8 cellular contexts compared by ENCODE assay signal in the genomic region with DNA sequence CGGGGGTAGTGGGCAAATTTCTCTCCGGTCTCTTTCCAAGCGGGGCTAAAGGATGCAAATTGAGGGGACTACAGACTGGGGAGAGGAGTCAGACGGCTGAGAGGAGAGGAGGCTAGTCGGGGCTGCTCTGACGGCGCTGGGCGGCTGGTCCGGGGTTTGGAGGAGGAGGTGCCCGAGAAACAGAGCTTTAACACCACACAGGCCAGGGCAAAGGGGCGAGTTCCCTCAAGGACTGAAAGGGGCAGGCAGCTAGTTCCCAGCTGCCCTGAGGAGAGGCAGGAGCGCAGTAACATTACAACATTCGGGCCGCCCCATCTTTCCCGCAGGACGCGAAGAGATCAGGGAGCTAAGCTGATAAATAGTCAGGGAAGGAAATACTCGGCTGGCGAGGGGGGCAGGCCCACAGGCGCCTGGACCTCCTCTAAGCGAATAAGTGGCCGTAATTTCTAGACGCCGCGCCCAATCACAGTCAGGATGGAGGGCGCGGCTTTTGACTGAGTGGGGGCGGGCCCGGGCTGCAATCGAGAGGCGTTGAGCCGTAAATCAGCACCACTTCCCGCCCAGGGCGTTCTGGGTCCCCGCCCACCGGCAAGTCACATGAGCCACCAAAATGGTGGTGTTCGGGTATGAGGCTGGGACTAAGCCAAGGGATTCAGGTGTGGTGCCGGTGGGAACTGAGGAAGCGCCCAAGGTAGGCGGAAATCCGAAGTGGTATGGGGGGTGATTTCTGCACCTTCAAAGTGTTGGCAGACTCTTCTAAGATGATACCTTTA. TPM values are rescaled to one million over a fixed set of nuclear protein-coding genes. Genes with fewer than 3 reads are reported as not detected.
DNase-seq lines count a peak whose midpoint lies in the region; ATAC-seq and TF ChIP-seq lines count a peak whose summit lies in the region.

Gene TMEM126B, plus strand, starts transcription at position 596 of the 773 bp plus-strand sequence. Its CDS starts 15 bp downstream, at position 611.

- peak; percentile 54; the same call in 1 of the 2 replicates for TF ChIP-seq POLR2A in IMR-90 (IDR thresholded peaks at IDR 0.05; ENCODE audit: low read depth, low read length)

- H3K9me3 ChIP-seq in IMR-90 (ENCODE audit: control insufficient read depth, insufficient read depth, low read length) = no peaks in the 10 kb centered on the region
- H3K9me3 ChIP-seq in mucosa of descending colon = no peaks in the 10 kb centered on the region

- peak within 1 kb of the TSS; percentile 74 to 93 for H4K8ac ChIP-seq in IMR-90 (ENCODE audit: low read depth in 2 of 2, low read length in 2 of 2)

- H3K4ac ChIP-seq in IMR-90 (ENCODE audit: low read depth, low read length) = peak within 1 kb of the TSS; percentile 74

- 1% methylated on average over 11 of the region's 41 CpGs; no CpG with 5 or more reads in 1 of the 2 experiments for WGBS in IMR-90 (ENCODE audit: extremely low coverage in 2 of 2, insufficient read length in 1 of 2), 2 experiments

- intact Hi-C loops in IMR-90 (cut with micrococcal nuclease) = loop anchor here (1.0 to 2.0 kb wide), 2 partner anchors 33 to 37 kb away; partner anchors contain the start of gene CREBZF
- intact Hi-C loops in mucosa of descending colon (cut with DNase I, micrococcal nuclease) = no loop called here

- peaks cover 4 to 30% of the 10 kb centered on the region in 2 experiments; a peak in 2 of 4 replicates for H3K79me1 ChIP-seq in IMR-90 (ENCODE audit: low read depth in 1 of 2, low read length in 2 of 2)

- H2AK5ac ChIP-seq in IMR-90 (ENCODE audit: low read depth, low read length) = 0 out of 2 replicates have a peak within 1 kb of the TSS, but pooled peaks have one; percentile 38

- peak within 1 kb of the TSS; percentile 64 for H3K18ac ChIP-seq in IMR-90 (ENCODE audit: low read depth, low read length)

- peak within 1 kb of the TSS; percentile 1; the same call in 1 of the 2 replicates for H2BK20ac ChIP-seq in IMR-90 (ENCODE audit: low read depth, low read length)

- H3K4me3 ChIP-seq in IMR-90 (ENCODE audit: insufficient read depth, low read depth, low read length) (peak within 1 kb of the TSS; percentile 74), mucosa of descending colon (peak within 1 kb of the TSS; percentile 20)

- dilution Hi-C loops in IMR-90 (cut with HindIII; ENCODE audit: low sequenced_read_pairs, unreplicated experiment) = no loop called here

- in situ Hi-C loops in IMR-90 (cut with MboI; ENCODE audit: low sequenced_read_pairs) = no loop called here

- peak within 1 kb of the TSS; percentile 84 for H3K9ac ChIP-seq in IMR-90 (ENCODE audit: low read depth, low read length)

- H3K23ac ChIP-seq in IMR-90 (ENCODE audit: low read depth, low read length) = peak within 1 kb of the TSS; percentile 91

- TF ChIP-seq RAD21 in IMR-90 (IDR thresholded peaks at IDR 0.05; ENCODE audit: low read length) = no peak

- CTCF ChIA-PET in IMR-90 (lab: Yijun Ruan, JAX) = no interaction called here

- peaks cover 2% of the 10 kb centered on the region for H3K4me1 ChIP-seq in IMR-90 (ENCODE audit: control insufficient read depth, insufficient read depth, low read length)
- H3K4me1 ChIP-seq in mucosa of descending colon (ENCODE audit: low read depth) = peaks cover 11% of the 10 kb centered on the region

- H3K36me3 ChIP-seq in IMR-90 (ENCODE audit: control insufficient read depth, insufficient read depth, low read length) (0 out of 2 replicates have a peak, but pooled peaks cover 2% of the 10 kb centered on the region), mucosa of descending colon (ENCODE audit: low read depth) (no peaks in the 10 kb centered on the region)

- ATAC-seq in GM21528 (IDR thresholded peaks at IDR 0.05; ENCODE audit: low FRiP score, unreplicated experiment) (peak; percentile 100), IMR-90 (ENCODE audit: low read depth) (peak; percentile 99), mucosa of descending colon (peak; percentile 99)

- peak within 1 kb of the TSS; percentile 99 for H2AFZ ChIP-seq in IMR-90 (replicated peaks; ENCODE audit: low read length, poor library complexity)

- H2AK9ac ChIP-seq in IMR-90 (replicated peaks; ENCODE audit: low read depth, low read length, poor library complexity) = peak within 1 kb of the TSS; percentile 38

- BruUV-seq in IMR-90 (replicated peaks; lab: Mats Ljungman, UMichigan) = no TSS peak

- peak within 1 kb of the TSS; percentile 80 for H2BK5ac ChIP-seq in IMR-90 (ENCODE audit: low read depth, low read length, poor library complexity, severe bottlenecking)

- TF ChIP-seq CTCF in IMR-90 (conservative IDR thresholded peaks at IDR 0.05; ENCODE audit: low read depth, low read length) = no peak
- TF ChIP-seq CTCF in mucosa of descending colon (IDR thresholded peaks at IDR 0.05) = no peak

- POLR2A ChIA-PET in IMR-90 (lab: Charles Lee; ENCODE audit: unreplicated experiment) = interaction anchor here (0.7 to 1.4 kb wide), 4 partner anchors 11 to 36 kb away, joined by 3 to 16 read pairs (median 4); partner anchors contain the start of gene CREBZF

- H4K20me1 ChIP-seq in IMR-90 (ENCODE audit: insufficient read depth, low read length) = no peaks in the 10 kb centered on the region

- H2BK15ac ChIP-seq in IMR-90 (ENCODE audit: low read depth, low read length) = peak within 1 kb of the TSS; percentile 56; the same call in 2 of the 3 replicates

- no peaks in the 10 kb centered on the region for H3K27me3 ChIP-seq in IMR-90 (ENCODE audit: control insufficient read depth, insufficient read depth, low read length)

- H3K14ac ChIP-seq in IMR-90 (replicated peaks; ENCODE audit: low read depth, low read length) = peak within 1 kb of the TSS; percentile 93

- peak within 1 kb of the TSS; percentile 86 for H3K27ac ChIP-seq in IMR-90 (ENCODE audit: insufficient read depth, low read length)

- peak within 1 kb of the TSS; percentile 90 for H3K4me2 ChIP-seq in IMR-90 (ENCODE audit: low read depth, low read length)

- peak within 1 kb of the TSS; percentile 70 for H2BK120ac ChIP-seq in IMR-90 (ENCODE audit: low read depth, low read length)

- no peaks in the 10 kb centered on the region for H3K9me1 ChIP-seq in IMR-90 (ENCODE audit: insufficient read depth, low read length)

- DNase-seq in DMS 273 (lab: John Stamatoyannopoulos, UW; ENCODE audit: unreplicated experiment) = peak; percentile 97
- DNase-seq in IMR-90 = peak; percentile 94
- DNase-seq in OCI-M1 (lab: John Stamatoyannopoulos, UW) = peak; percentile 100
- DNase-seq in activated T-cell treated with anti-CD3 and anti-CD28 coated beads for 24 hours (ENCODE audit: low read depth) = peak; percentile 95
- peak; percentile 78 for DNase-seq in epidermal melanocyte (ENCODE audit: insufficient read length, low spot score)
- DNase-seq in mucosa of descending colon = peak; percentile 98 to 99 (median 99)
- peak; percentile 96 for DNase-seq in stimulated activated CD8-positive, alpha-beta memory T cell treated with anti-CD3 and anti-CD28 coated beads, Interleukin-4, amount 100 ng/mL, for 24 hours (ENCODE audit: low read depth)

- H4K91ac ChIP-seq in IMR-90 (ENCODE audit: insufficient read depth, low read depth, low read length) = peak within 1 kb of the TSS; percentile 76

- H4K5ac ChIP-seq in IMR-90 (ENCODE audit: low read depth, low read length) = peak within 1 kb of the TSS; percentile 80

- peak within 1 kb of the TSS; percentile 92 for H3K56ac ChIP-seq in IMR-90 (ENCODE audit: extremely low read depth, insufficient read depth, low read length)

TF ChIP-seq in IMR-90, 13 proteins besides CTCF, POLR2A, EP300 and RAD21:
- TF ChIP-seq SMC3 (IDR thresholded peaks at IDR 0.05; ENCODE audit: low read depth, low read length) = no peak
- no peak for TF ChIP-seq FOS (IDR thresholded peaks at IDR 0.05; ENCODE audit: low read depth, low read length)
- TF ChIP-seq RCOR1 (IDR thresholded peaks at IDR 0.05; ENCODE audit: insufficient replicate concordance, low read length) = no peak
- no peak for TF ChIP-seq MAFK (IDR thresholded peaks at IDR 0.05; ENCODE audit: low read depth, low read length)
- no peak for TF ChIP-seq NFE2L2 (IDR thresholded peaks at IDR 0.05; ENCODE audit: low read depth, low read length)
- peak; percentile 84 for TF ChIP-seq MXI1 (IDR thresholded peaks at IDR 0.05; ENCODE audit: borderline replicate concordance, low read depth, low read length)
- peak; percentile 91 for TF ChIP-seq USF2 (IDR thresholded peaks at IDR 0.05; ENCODE audit: low read depth, low read length)
- peak; percentile 44; the same call in 1 of the 2 replicates for TF ChIP-seq BHLHE40 (IDR thresholded peaks at IDR 0.05; ENCODE audit: low read depth, low read length)
- no peak; the same call in 1 of the 2 replicates for TF ChIP-seq CEBPB (IDR thresholded peaks at IDR 0.05; ENCODE audit: low read depth, low read length)
- no peak for TF ChIP-seq CHD1 (IDR thresholded peaks at IDR 0.05; ENCODE audit: low read depth, low read length)
- TF ChIP-seq, protein P1, sequence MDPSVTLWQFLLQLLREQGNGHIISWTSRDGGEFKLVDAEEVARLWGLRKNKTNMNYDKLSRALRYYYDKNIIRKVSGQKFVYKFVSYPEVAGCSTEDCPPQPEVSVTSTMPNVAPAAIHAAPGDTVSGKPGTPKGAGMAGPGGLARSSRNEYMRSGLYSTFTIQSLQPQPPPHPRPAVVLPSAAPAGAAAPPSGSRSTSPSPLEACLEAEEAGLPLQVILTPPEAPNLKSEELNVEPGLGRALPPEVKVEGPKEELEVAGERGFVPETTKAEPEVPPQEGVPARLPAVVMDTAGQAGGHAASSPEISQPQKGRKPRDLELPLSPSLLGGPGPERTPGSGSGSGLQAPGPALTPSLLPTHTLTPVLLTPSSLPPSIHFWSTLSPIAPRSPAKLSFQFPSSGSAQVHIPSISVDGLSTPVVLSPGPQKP (IDR thresholded peaks at IDR 0.05; ENCODE audit: borderline replicate concordance, low read depth, low read length) = no peak
- no peak for TF ChIP-seq RFX5 (IDR thresholded peaks at IDR 0.05; ENCODE audit: low read depth, low read length)
- TF ChIP-seq MAZ (IDR thresholded peaks at IDR 0.05; ENCODE audit: borderline replicate concordance, low read depth, low read length) = peak; percentile 94

RNA-seq across cellular contexts. Expression of gene TMEM126B, which starts in this region (rescaled TPM):
- total RNA-seq in IMR-90 (2012; rRNA removed) = 56.8 and 79.4 TPM in 2 replicates
- polyA plus RNA-seq in IMR-90 (2012; rRNA removed) = 31.8 and 44.6 TPM in 2 replicates
- polyA plus RNA-seq in IMR-90 (2012; cell fraction: cytosol; rRNA removed) = 6.7 TPM in 2 replicates
- 2.6 and 26.8 TPM in 2 replicates for polyA plus RNA-seq in IMR-90 (2012; cell fraction: nucleus; rRNA removed; ENCODE audit: low replicate concordance)
- 10 to 100 TPM; 35.3 to 44.1 (median 38.7) TPM for total RNA-seq in mucosa of descending colon

Comparison
In these comparisons a context has a peak if more than half of its experiments do, and no peak if none do; other contexts are left out.
1. Peak in every context shown above with its lines: DNase-seq, ATAC-seq, H3K4me3 ChIP-seq and H3K27ac ChIP-seq.